Comparison of ENCODE assay signal across 9 cellular contexts in the genomic region with DNA sequence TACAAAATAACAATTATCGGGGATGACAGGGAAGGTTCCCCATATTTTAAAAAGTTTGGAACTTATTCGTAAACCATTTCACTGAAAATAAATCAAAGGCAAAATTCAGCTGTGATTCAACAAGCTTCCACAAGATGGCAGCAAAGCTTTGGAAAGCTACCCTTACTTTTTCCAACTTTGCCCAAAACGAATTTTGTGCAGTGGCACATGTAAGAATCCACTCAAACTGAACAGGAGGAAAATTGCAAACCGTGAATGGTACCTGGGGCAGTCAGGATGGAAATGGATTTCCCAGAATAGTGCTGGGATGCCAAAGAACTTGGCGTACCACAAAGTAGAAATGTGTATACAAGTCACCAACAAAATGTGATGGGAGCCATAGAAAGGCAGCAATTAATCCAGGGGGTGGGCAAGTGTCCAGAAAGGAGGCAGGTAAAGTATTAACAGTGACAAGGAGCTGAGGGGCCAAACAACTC. TPM values are rescaled to one million over a fixed set of nuclear protein-coding genes. Genes with fewer than 3 reads are reported as not detected.
DNase-seq lines count a peak whose midpoint lies in the region; ATAC-seq and TF ChIP-seq lines count a peak whose summit lies in the region.
"Had no signal": no experiment of that assay in that cellular context is flagged by ENCODE, and none has a peak within 500 bp of the region (broad histone marks: within the 10 kb centered on the region; RNA-seq: fewer than 3 reads in every experiment).

No MANE protein-coding gene starts in this region.

- no peak overlapping the region for H3K4me3 ChIP-seq in fibroblast of villous mesenchyme (ENCODE audit: low read depth, low read length)
- no peak overlapping the region for H3K4me3 ChIP-seq in parathyroid adenoma (ENCODE audit: low read depth, low read length)

- DNase-seq in activated naive CD4-positive, alpha-beta T cell treated with Interleukin-2 at 50 U/mL for 16 hours = peak; percentile 24
- no peak for DNase-seq in activated naive CD4-positive, alpha-beta T cell treated with anti-CD3 and anti-CD28 coated beads, Interleukin-2, amount 50 U/mL, for 16 hours
- DNase-seq in M059J (ENCODE audit: low read depth) (peak; percentile 31), fibroblast of villous mesenchyme (ENCODE audit: low read depth) (peak; percentile 54), mesenteric fat pad (ENCODE audit: low spot score) (no peak)
- peak; percentile 47 for DNase-seq in activated CD4-positive, alpha-beta T cell treated with anti-CD3 and anti-CD28 coated beads, Interleukin-2, amount 10 ng/mL, durations not matched to agents 7 days and 5 days

- H3K4me3 Mint-ChIP-seq in activated CD4-positive, alpha-beta T cell treated with anti-CD3 and anti-CD28 coated beads, Interleukin-2, amount 10 ng/mL, durations not matched to agents 7 days and 5 days = no peak overlapping the region
- H3K4me3 Mint-ChIP-seq: stimulated activated naive CD8-positive, alpha-beta T cell treated with anti-CD3 and anti-CD28 coated beads, Interleukin-15, amount 100 ng/mL, for 72 hours had no signal

- no peaks in the 10 kb centered on the region for H3K27me3 Mint-ChIP-seq in activated CD4-positive, alpha-beta T cell treated with anti-CD3 and anti-CD28 coated beads, Interleukin-2, amount 10 ng/mL, durations not matched to agents 7 days and 5 days
- H3K27me3 Mint-ChIP-seq: stimulated activated naive CD8-positive, alpha-beta T cell treated with anti-CD3 and anti-CD28 coated beads, Interleukin-15, amount 100 ng/mL, for 72 hours had no signal

- no peak overlapping the region for H3K9ac ChIP-seq in parathyroid adenoma

- no peak overlapping the region for H3K4me2 ChIP-seq in parathyroid adenoma (ENCODE audit: low read length)

- H3K27me3 ChIP-seq in parathyroid adenoma (ENCODE audit: control insufficient read depth, insufficient read depth, low read length) = no peaks in the 10 kb centered on the region

- no peak overlapping the region for H3K27ac ChIP-seq in parathyroid adenoma

- TF ChIP-seq CTCF in fibroblast of villous mesenchyme (IDR thresholded peaks at IDR 0.05; ENCODE audit: insufficient read depth, low read depth, low read length) = peak; percentile 76
- TF ChIP-seq CTCF in parathyroid adenoma (IDR thresholded peaks at IDR 0.05) = peak; percentile 88

- no peaks in the 10 kb centered on the region for H3K79me2 ChIP-seq in parathyroid adenoma

- H3K9me3 ChIP-seq in parathyroid adenoma (ENCODE audit: control insufficient read depth, low read length) = no peaks in the 10 kb centered on the region

- CTCF ChIA-PET in activated CD4-positive, alpha-beta T cell treated with anti-CD3 and anti-CD28 coated beads, Interleukin-2, amount 10 ng/mL, durations not matched to agents 7 days and 5 days (lab: Charles Lee) = interaction anchor here (0.6 to 1.3 kb wide), 9 partner anchors 9 to 388 kb away, joined by 3 to 11 read pairs (median 4); a partner anchor contains a TSS

- H3K27ac Mint-ChIP-seq in activated CD4-positive, alpha-beta T cell treated with anti-CD3 and anti-CD28 coated beads, Interleukin-2, amount 10 ng/mL, durations not matched to agents 7 days and 5 days = no peak overlapping the region

- H2AFZ ChIP-seq in parathyroid adenoma = no peak overlapping the region

- peaks cover 54% of the 10 kb centered on the region for H3K36me3 Mint-ChIP-seq in activated CD4-positive, alpha-beta T cell treated with anti-CD3 and anti-CD28 coated beads, Interleukin-2, amount 10 ng/mL, durations not matched to agents 7 days and 5 days (ENCODE audit: low read depth)

- POLR2A ChIA-PET in activated CD4-positive, alpha-beta T cell treated with anti-CD3 and anti-CD28 coated beads, Interleukin-2, amount 10 ng/mL, durations not matched to agents 7 days and 5 days (lab: Charles Lee) = no interaction called here

- H3K4me1 ChIP-seq in parathyroid adenoma = peaks cover 8% of the 10 kb centered on the region

- ATAC-seq in GM21723 (IDR thresholded peaks at IDR 0.05; ENCODE audit: unreplicated experiment) = no peak

- H3K9me3 Mint-ChIP-seq in activated CD4-positive, alpha-beta T cell treated with anti-CD3 and anti-CD28 coated beads, Interleukin-2, amount 10 ng/mL, durations not matched to agents 7 days and 5 days = no peaks in the 10 kb centered on the region
- H3K9me3 Mint-ChIP-seq: stimulated activated naive CD8-positive, alpha-beta T cell treated with anti-CD3 and anti-CD28 coated beads, Interleukin-15, amount 100 ng/mL, for 72 hours had no signal

- H3K4me1 Mint-ChIP-seq in activated CD4-positive, alpha-beta T cell treated with anti-CD3 and anti-CD28 coated beads, Interleukin-2, amount 10 ng/mL, durations not matched to agents 7 days and 5 days = peaks cover 19% of the 10 kb centered on the region

- H3K36me3 ChIP-seq in parathyroid adenoma (ENCODE audit: control insufficient read depth, insufficient read depth, low read length) = no peaks in the 10 kb centered on the region

RNA-seq across cellular contexts. Expression of a gene that starts 10.7 kb away (rescaled TPM):
- total RNA-seq in M059J (2014; rRNA removed; shearing (Covaris generic)) = 564 and 864 TPM in 2 replicates
- 1,000 to 10,000 TPM; 1,127 to 1,501 TPM for total RNA-seq in activated CD4-positive, alpha-beta T cell treated with anti-CD3 and anti-CD28 coated beads, Interleukin-2, amount 10 ng/mL, durations not matched to agents 7 days and 5 days
- 672 and 815 TPM in 2 replicates for total RNA-seq in fibroblast of villous mesenchyme
- total RNA-seq in mesenteric fat pad = 1,076 TPM

Comparison
In these comparisons a context has a peak if more than half of its experiments do, and no peak if none do; other contexts are left out.
1. DNase-seq: peak in activated naive CD4-positive, alpha-beta T cell treated with Interleukin-2 at 50 U/mL for 16 hours (single experiment), M059J (single experiment), activated CD4-positive, alpha-beta T cell treated with anti-CD3 and anti-CD28 coated beads, Interleukin-2, amount 10 ng/mL, durations not matched to agents 7 days and 5 days (single experiment) and fibroblast of villous mesenchyme (single experiment); none in activated naive CD4-positive, alpha-beta T cell treated with anti-CD3 and anti-CD28 coated beads, Interleukin-2, amount 50 U/mL, for 16 hours (single experiment) and mesenteric fat pad (single experiment).